ENCODE assay signal across 9 cellular contexts in the genomic region with DNA sequence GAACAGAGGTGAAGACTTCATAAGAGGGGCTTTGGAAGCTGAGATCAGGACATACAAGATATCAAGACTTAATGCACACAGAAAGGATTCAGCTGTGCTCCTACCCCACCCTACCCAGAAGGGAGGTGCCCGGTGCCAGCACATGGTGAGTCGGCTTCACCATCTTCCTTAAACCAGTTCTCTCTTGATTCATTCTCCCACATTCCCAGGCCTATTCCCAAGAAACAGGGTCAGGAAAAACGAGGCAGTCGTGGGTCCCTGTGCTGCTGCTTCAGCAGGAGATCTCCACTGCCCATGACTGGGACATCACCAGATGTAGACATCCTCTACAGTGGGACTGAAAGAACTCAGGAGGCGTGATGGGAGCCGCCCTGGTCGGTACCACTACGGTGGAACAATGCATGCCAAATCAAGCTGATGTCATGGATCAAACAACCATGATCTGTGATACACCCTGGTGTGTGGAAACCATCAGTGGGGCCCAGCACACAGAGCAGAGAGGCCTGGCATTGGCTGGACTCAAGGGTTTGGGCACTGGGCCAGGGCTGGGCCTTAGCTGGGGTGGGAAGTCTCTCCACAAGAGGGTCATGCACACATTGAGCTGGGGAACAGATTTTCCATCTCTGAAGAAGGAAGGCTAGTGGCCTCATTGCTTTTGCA. TPM values are rescaled to one million over a fixed set of nuclear protein-coding genes. Genes with fewer than 3 reads are reported as not detected.
DNase-seq lines count a peak whose midpoint lies in the region; ATAC-seq and TF ChIP-seq lines count a peak whose summit lies in the region.
"Had no signal": no experiment of that assay in that cellular context is flagged by ENCODE, and none has a peak within 500 bp of the region (broad histone marks: within the 10 kb centered on the region; RNA-seq: fewer than 3 reads in every experiment).

No MANE protein-coding gene starts in this region.

- TF ChIP-seq CTCF in HCT116 (IDR thresholded peaks at IDR 0.05 in 2 of 3, conservative IDR thresholded peaks at IDR 0.05 in 1 of 3; ENCODE audit: borderline replicate concordance in 1 of 3, insufficient read depth in 1 of 3, low read depth in 2 of 3, low read length in 2 of 3): no peak
- TF ChIP-seq CTCF in VCaP (conservative IDR thresholded peaks at IDR 0.05): no peak

- peak overlapping the region; percentile 41 for H3K9ac ChIP-seq in HCT116 (ENCODE audit: low read length)
- H3K9ac ChIP-seq in skeletal muscle tissue (ENCODE audit: low read depth in 1 of 3, low read length in 3 of 3): peak overlapping the region in 2 of 3 donors; percentile 45 to 72

- RAD21 ChIA-PET in HCT116 (lab: Charles Lee; ENCODE audit: low non-redundant PET in 1 of 2, low total read pairs in 2 of 2, uncharacterized antibody in 2 of 2, unreplicated experiment in 2 of 2): interaction anchor here in 1 of 2 experiments (0.6 kb wide), 1 partner anchor 332 kb away, joined by 3 read pairs; no protein-coding TSS in a partner anchor

- H3K4me2 ChIP-seq in HCT116 (ENCODE audit: low read length): peak overlapping the region; percentile 56

- CTCF ChIA-PET in HCT116 (lab: Charles Lee): interaction anchor here (1.0 to 3.5 kb wide), 3 partner anchors 11 to 25 kb away, joined by 4 to 16 read pairs (median 5); no protein-coding TSS in a partner anchor

- peaks cover 58 to 82% of the 10 kb centered on the region in 2 experiments for H3K4me1 ChIP-seq in HCT116 (ENCODE audit: control insufficient read depth in 1 of 2, insufficient read depth in 2 of 2, low read length in 2 of 2)
- peaks cover 81 to 97% (median 96%) of the 10 kb centered on the region in 3 donors for H3K4me1 ChIP-seq in skeletal muscle tissue (ENCODE audit: control insufficient read depth in 3 of 3, insufficient read depth in 3 of 3, low read length in 3 of 3)
- no peaks in the 10 kb centered on the region; the same call in 1 of the 2 replicates for H3K4me1 ChIP-seq in HAP-1

- H3K4me3 ChIP-seq in HCT116 (replicated peaks in 1 of 2; ENCODE audit: low read depth in 1 of 2, low read length in 2 of 2) (peak overlapping the region in 1 of 2 experiments; percentile 28; a peak in 2 of 4 replicates), skeletal muscle tissue (ENCODE audit: low read length in 3 of 3) (peak overlapping the region; percentile 9 to 63 (median 26)), HAP-1 (no peak overlapping the region)

- DNase-seq in HCT116 (ENCODE audit: low read depth, low spot score) (no peak), left cardiac atrium (peak; percentile 78), NCI-H1436 treated with DMSO at 0.1 percent for 48 hours (lab: John Stamatoyannopoulos, UW) (no peak), HAP-1 (ENCODE audit: low spot score in 2 of 2) (no peak)
- DNase-seq: activated CD4-positive, alpha-beta T cell treated with anti-CD3 and anti-CD28 coated beads, Interleukin-2, amount 50 U/mL, for 48 hours had no signal

- no peak overlapping the region for H2AFZ ChIP-seq in HCT116 (ENCODE audit: low read depth, low read length, poor library complexity, severe bottlenecking)

- H4K20me1 ChIP-seq in HCT116 (ENCODE audit: insufficient read depth): peaks cover 7% of the 10 kb centered on the region; the same call in 1 of the 2 replicates

- H3K36me3 ChIP-seq in HCT116 (ENCODE audit: control insufficient read depth in 1 of 2, insufficient read depth in 2 of 2, low read length in 2 of 2) (peaks cover 5 to 22% of the 10 kb centered on the region in 2 experiments; a peak in 2 of 4 replicates), skeletal muscle tissue (ENCODE audit: control insufficient read depth in 3 of 3, insufficient read depth in 3 of 3, low read length in 3 of 3) (peaks cover 7 to 11% (median 8%) of the 10 kb centered on the region in 3 donors), HAP-1 (replicated peaks) (peaks cover 33% of the 10 kb centered on the region)

- no TSS peak for BruUV-seq in HCT116 (replicated peaks; lab: Mats Ljungman, UMichigan)

- peak overlapping the region; percentile 53; the same call in 1 of the 2 replicates for H3K27ac ChIP-seq in HCT116 (ENCODE audit: low read depth, low read length)
- peak overlapping the region; percentile 10; the same call in 1 of the 2 replicates for H3K27ac ChIP-seq in VCaP
- peak overlapping the region; percentile 92 for H3K27ac ChIP-seq in skeletal muscle tissue (ENCODE audit: low read depth, low read length)

- ATAC-seq in HCT116 (0 out of 2 replicates have a peak, but pooled peaks have one; percentile 1), left cardiac atrium (peak; percentile 35 to 53), HG02588 (IDR thresholded peaks at IDR 0.05; ENCODE audit: unreplicated experiment) (no peak), GM19455 (IDR thresholded peaks at IDR 0.05; ENCODE audit: unreplicated experiment) (no peak)

- no peaks in the 10 kb centered on the region for H3K9me2 ChIP-seq in HCT116 (ENCODE audit: insufficient read depth)

- H3K79me2 ChIP-seq in HCT116 (ENCODE audit: insufficient read depth, low read length): peaks cover 98% of the 10 kb centered on the region

- intact Hi-C loops in HCT116 (cut with micrococcal nuclease): loop anchor here (5.0 kb wide), 1 partner anchor 43 kb away; the partner anchor contains the start of genes CCDC12 and NBEAL2
- intact Hi-C loops in left cardiac atrium (cut with DNase I): no loop called here

- in situ Hi-C loops in HAP-1 (cut with MboI; ENCODE audit: low sequenced_read_pairs): no loop called here

- H3K27me3 ChIP-seq in HCT116 (ENCODE audit: insufficient read depth, low read length): no peaks in the 10 kb centered on the region
- H3K27me3 ChIP-seq in skeletal muscle tissue (ENCODE audit: control insufficient read depth in 3 of 3, insufficient read depth in 3 of 3, low read length in 3 of 3): no peaks in the 10 kb centered on the region
- H3K27me3 ChIP-seq in HAP-1 (ENCODE audit: low read depth): no peaks in the 10 kb centered on the region

- TF ChIP-seq RAD21 in HCT116 (IDR thresholded peaks at IDR 0.05; ENCODE audit: low read depth): no peak

- TF ChIP-seq POLR2A in HCT116 (IDR thresholded peaks at IDR 0.05; ENCODE audit: borderline replicate concordance, extremely low read depth, insufficient read depth, insufficient read length): no peak

- H3K9me3 ChIP-seq in HCT116 (ENCODE audit: control insufficient read depth in 1 of 2, insufficient read depth in 1 of 2, low read depth in 1 of 2, low read length in 2 of 2): no peaks in the 10 kb centered on the region
- H3K9me3 ChIP-seq in skeletal muscle tissue (ENCODE audit: control insufficient read depth in 3 of 3, low read length in 3 of 3): no peaks in the 10 kb centered on the region
- no peaks in the 10 kb centered on the region for H3K9me3 ChIP-seq in HAP-1

- POLR2A ChIA-PET in HCT116 (lab: Charles Lee): interaction anchor here (0.6 to 1.2 kb wide), 2 partner anchors 13 to 446 kb away, joined by 3 to 4 read pairs; partner anchors contain the start of gene PTPN23

TF ChIP-seq in HCT116, 20 proteins besides CTCF, POLR2A, EP300 and RAD21:
- peak; percentile 47; the same call in 1 of the 2 replicates for TF ChIP-seq FOSL1 (IDR thresholded peaks at IDR 0.05; ENCODE audit: low read depth)
- peak; percentile 72 for TF ChIP-seq MAX (IDR thresholded peaks at IDR 0.05)
- no peak for TF ChIP-seq SIN3A (IDR thresholded peaks at IDR 0.05; ENCODE audit: low read depth)

RNA-seq across cellular contexts. Expression of gene CCDC12, which starts 41.9 kb away (rescaled TPM):
- 46.5 TPM for total RNA-seq in HCT116 (2021; ENCODE audit: unreplicated experiment)
- polyA plus RNA-seq in HCT116 (2012): 53.5 and 55.3 TPM in 2 replicates
- total RNA-seq in left cardiac atrium: 10 to 100 TPM; 24.2 to 38.4 TPM
- 27.1 TPM for total RNA-seq in skeletal muscle tissue

RNA-seq across cellular contexts. Expression of gene NBEAL2, which starts 44.8 kb away (rescaled TPM):
- total RNA-seq in HCT116 (2021; ENCODE audit: unreplicated experiment) (72.9 TPM), left cardiac atrium (10 to 100 TPM; 17.1 to 23.9 TPM), skeletal muscle tissue (5.2 TPM)
- polyA plus RNA-seq in HCT116 (2012): 55.2 and 61.9 TPM in 2 replicates

RNA-seq across cellular contexts. Expression of gene PTH1R, which starts 57.1 kb away (rescaled TPM):
- total RNA-seq in HCT116 (2021; ENCODE audit: unreplicated experiment): 0.32 TPM
- polyA plus RNA-seq in HCT116 (2012): 0.48 and 0.50 TPM in 2 replicates
- 10 to 100 TPM in 1 of 2 donors, 1 to 10 TPM in 1; 5.4 to 10.0 TPM for total RNA-seq in left cardiac atrium
- 9.4 TPM for total RNA-seq in skeletal muscle tissue

Comparison
In these comparisons a context has a peak if more than half of its experiments do, and no peak if none do; other contexts are left out.
1. ATAC-seq: peak in HCT116 (single experiment) and left cardiac atrium (2 of 2); none in HG02588 (single experiment) and GM19455 (single experiment).
2. H3K27ac ChIP-seq: peak in every context shown above with its lines; median percentile 92 in skeletal muscle tissue; 53 in HCT116; 10 in VCaP.